15 cellular contexts compared by ENCODE assay signal in genomic region chr14:100589071-100589759, GRCh38. TPM values are rescaled to one million over a fixed set of nuclear protein-coding genes. Genes with fewer than 3 reads are reported as not detected.
A peak's percentile ranks its signal among the peaks of the same experiment; 100 is the strongest.
DNase-seq lines count a peak whose midpoint lies in the region; ATAC-seq and TF ChIP-seq lines count a peak whose summit lies in the region.
"Had no signal": no experiment of that assay in that cellular context is flagged by ENCODE, and none has a peak within 500 bp of the region (broad histone marks: within the 10 kb centered on the region; RNA-seq: fewer than 3 reads in every experiment).

No MANE protein-coding gene starts in this region.

- H3K27ac ChIP-seq in neural progenitor cell (no peak overlapping the region), prostate gland (no peak overlapping the region)
- H3K27ac ChIP-seq: C4-2B, RWPE1, thyroid gland had no signal

- peaks cover 12% of the 10 kb centered on the region for H3F3A ChIP-seq in neural progenitor cell (ENCODE audit: low read depth)

- TF ChIP-seq POLR2A in prostate gland (IDR thresholded peaks at IDR 0.05), result no peak

- ATAC-seq in HG02759 (IDR thresholded peaks at IDR 0.05; ENCODE audit: unreplicated experiment), result no peak
- ATAC-seq: effector memory CD8-positive, alpha-beta T cell; T-helper 17 cell had no signal

- H3K9me3 Mint-ChIP-seq in neural progenitor cell, result no peaks in the 10 kb centered on the region
- H3K9me3 Mint-ChIP-seq: effector memory CD8-positive, alpha-beta T cell had no signal

- no peak for TF ChIP-seq CTCF in neural progenitor cell (IDR thresholded peaks at IDR 0.05)
- TF ChIP-seq CTCF in prostate gland (IDR thresholded peaks at IDR 0.05), result no peak

- no peaks in the 10 kb centered on the region for H3K36me3 ChIP-seq in neural progenitor cell
- no peaks in the 10 kb centered on the region for H3K36me3 ChIP-seq in prostate gland
- H3K36me3 ChIP-seq: thyroid gland had no signal

- intact Hi-C loops in prostate gland (cut with DNase I), result no loop called here

- no peaks in the 10 kb centered on the region for H3K36me3 Mint-ChIP-seq in neural progenitor cell

- no peak overlapping the region for H3K4me3 Mint-ChIP-seq in neural progenitor cell

- H4K20me1 ChIP-seq in neural progenitor cell (ENCODE audit: low read depth), result no peaks in the 10 kb centered on the region

- H3K4me2 ChIP-seq in neural progenitor cell, result peak overlapping the region; percentile 31

- H3K4me1 Mint-ChIP-seq in neural progenitor cell, result peaks cover 10% of the 10 kb centered on the region

- H3K27me3 ChIP-seq in neural progenitor cell (peaks cover 36% of the 10 kb centered on the region), prostate gland (replicated peaks; ENCODE audit: insufficient read depth) (no peaks in the 10 kb centered on the region)
- H3K27me3 ChIP-seq: thyroid gland had no signal

- H3K27ac Mint-ChIP-seq in neural progenitor cell, result no peak overlapping the region
- H3K27ac Mint-ChIP-seq: effector memory CD8-positive, alpha-beta T cell; T-helper 17 cell had no signal

- H2AFZ ChIP-seq in neural progenitor cell (replicated peaks), result no peak overlapping the region

- 54% methylated on average over 13 of the region's 13 CpGs for WGBS in prostate gland

- H3K9ac ChIP-seq in neural progenitor cell, result no peak overlapping the region

- H3K4me3 ChIP-seq in neural progenitor cell, result no peak overlapping the region
- no peak overlapping the region for H3K4me3 ChIP-seq in prostate gland
- H3K4me3 ChIP-seq: thyroid gland had no signal

- peak; percentile 81 for DNase-seq in DMS 273 treated with DMSO at 0.1 percent for 48 hours (lab: John Stamatoyannopoulos, UW)
- DNase-seq in NCI-H1694 treated with DMSO at 0.1 percent for 48 hours (lab: John Stamatoyannopoulos, UW), result peak; percentile 99
- peak; percentile 81 for DNase-seq in cerebellum (ENCODE audit: low spot score)
- DNase-seq in neural progenitor cell (ENCODE audit: low spot score), result peak; percentile 48
- no peak for DNase-seq in GM03348 (ENCODE audit: low spot score)
- DNase-seq in prostate gland (ENCODE audit: low spot score), result no peak
- DNase-seq: activated T-cell treated with anti-CD3 and anti-CD28 coated beads for 4 hours; effector memory CD8-positive, alpha-beta T cell; NCI-H146; NCI-H774; T-helper 17 cell; thyroid gland had no signal

- H3K79me2 ChIP-seq in neural progenitor cell (ENCODE audit: low read depth), result no peaks in the 10 kb centered on the region

- H3K9me3 ChIP-seq in neural progenitor cell (ENCODE audit: low read depth) (no peaks in the 10 kb centered on the region), prostate gland (no peaks in the 10 kb centered on the region)
- H3K9me3 ChIP-seq: thyroid gland had no signal

- H3K27me3 Mint-ChIP-seq in neural progenitor cell (ENCODE audit: insufficient read depth, low read depth), result peaks cover 29% of the 10 kb centered on the region

- H3K4me1 ChIP-seq in neural progenitor cell (peaks cover 11% of the 10 kb centered on the region), prostate gland (replicated peaks) (no peaks in the 10 kb centered on the region)

RNA-seq across cellular contexts. Expression of gene BEGAIN, which starts 2.0 kb away (rescaled TPM):
- total RNA-seq in cerebellum (6.0 TPM), neural progenitor cell (ENCODE audit: low replicate concordance) (4.0 and 13.4 TPM in 2 replicates), prostate gland (1 to 10 TPM; 2.5 to 5.1 TPM)

Comparison
In these comparisons a context has a peak if more than half of its experiments do, and no peak if none do; other contexts are left out.
1. DNase-seq: peak in DMS 273 treated with DMSO at 0.1 percent for 48 hours (single experiment), NCI-H1694 treated with DMSO at 0.1 percent for 48 hours (single experiment), cerebellum (single experiment) and neural progenitor cell (single experiment); none in GM03348 (single experiment) and prostate gland (single experiment).